Comparison of ENCODE assay signal across 22 cellular contexts in the genomic region with DNA sequence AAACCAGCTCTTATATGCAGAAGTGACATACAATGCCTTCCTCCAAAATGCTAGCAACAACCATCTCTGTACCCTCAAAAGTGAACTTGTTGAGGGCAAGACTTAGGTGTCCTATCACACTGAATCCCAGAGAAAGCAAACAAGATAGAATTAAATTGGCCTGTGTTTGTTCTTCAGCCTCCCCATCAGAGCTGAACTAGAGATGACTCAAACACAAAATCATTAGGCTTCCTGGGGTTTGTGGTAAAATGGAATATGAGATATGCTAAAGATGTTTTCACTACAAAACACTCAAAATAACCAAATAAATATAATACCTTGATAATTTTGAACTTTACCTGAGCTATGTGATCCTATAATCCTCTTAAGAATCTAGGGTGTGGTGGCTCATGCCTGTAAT. TPM values are rescaled to one million over a fixed set of nuclear protein-coding genes. Genes with fewer than 3 reads are reported as not detected.
DNase-seq lines count a peak whose midpoint lies in the region; ATAC-seq and TF ChIP-seq lines count a peak whose summit lies in the region.
"Had no signal": no experiment of that assay in that cellular context is flagged by ENCODE, and none has a peak within 500 bp of the region (broad histone marks: within the 10 kb centered on the region; RNA-seq: fewer than 3 reads in every experiment).

No MANE protein-coding gene starts in this region.

- in situ Hi-C loops in brain microvascular endothelial cell (cut with HindIII; ENCODE audit: low pct_ligation_motif_present, low sequenced_read_pairs) = no loop called here

- H3K36me3 ChIP-seq in brain microvascular endothelial cell (replicated peaks) (no peaks in the 10 kb centered on the region), osteoblast (ENCODE audit: insufficient read depth, low read length) (no peaks in the 10 kb centered on the region)
- H3K36me3 ChIP-seq: BLaER1, Peyer's patch, SJCRH30 had no signal

- H3K4me3 ChIP-seq in brain microvascular endothelial cell (ENCODE audit: low read depth, low read length) (no peak overlapping the region), osteoblast (ENCODE audit: insufficient read depth, low read length) (no peak overlapping the region)
- H3K4me3 ChIP-seq: A549, BLaER1, Peyer's patch, SJCRH30 had no signal

- H3K4me1 ChIP-seq in osteoblast (ENCODE audit: insufficient read depth, low read length) = peaks cover 24% of the 10 kb centered on the region
- H3K4me1 ChIP-seq: A549, BLaER1, Peyer's patch, SJCRH30 had no signal

- no peaks in the 10 kb centered on the region for H3K9me3 ChIP-seq in osteoblast (ENCODE audit: low read depth, low read length)
- H3K9me3 ChIP-seq: A549, BLaER1, Peyer's patch, SJCRH30 had no signal

- no peak overlapping the region for H3K27ac ChIP-seq in brain microvascular endothelial cell
- no peak overlapping the region for H3K27ac ChIP-seq in osteoblast (ENCODE audit: low read depth, low read length)
- H3K27ac ChIP-seq: A549, BLaER1, Peyer's patch, SJCRH30 had no signal

- no peaks in the 10 kb centered on the region for H3K79me2 ChIP-seq in osteoblast (ENCODE audit: insufficient read depth, low read length)

- H2AFZ ChIP-seq in osteoblast (ENCODE audit: low read length) = peak overlapping the region; percentile 43

- H4K20me1 ChIP-seq in osteoblast (ENCODE audit: insufficient read depth, low read length) = no peaks in the 10 kb centered on the region
- H4K20me1 ChIP-seq: BLaER1 had no signal

- intact Hi-C loops in sciatic nerve (cut with DNase I) = no loop called here

- DNase-seq in EL (peak; percentile 13), M059J (ENCODE audit: low read depth) (peak; percentile 3), brain microvascular endothelial cell (peak; percentile 23), osteoblast (ENCODE audit: insufficient read length, low spot score, missing footprints) (no peak), sciatic nerve (ENCODE audit: low spot score) (no peak), NCI-H2107 (lab: John Stamatoyannopoulos, UW) (no peak)
- DNase-seq in stimulated activated CD4-positive, alpha-beta T cell treated with anti-CD3 and anti-CD28 coated beads, Interleukin-4, amount 100 ng/mL, for 1 hour = no peak
- DNase-seq in activated CD4-positive, CD25-positive, alpha-beta regulatory T cell (lab: John Stamatoyannopoulos, UW) = no peak
- DNase-seq: CD4-positive, alpha-beta T cell; COR-L47; DMS79; NCI-H1092 treated with DMSO at 0.1 percent for 48 hours; NCI-H1436 treated with DMSO at 0.1 percent for 48 hours; NCI-H1930; NCI-H2227 treated with DMSO at 0.1 percent for 48 hours; NCI-H524 treated with DMSO at 0.1 percent for 48 hours; Peyer's patch; SJCRH30 had no signal

- TF ChIP-seq CTCF in brain microvascular endothelial cell (IDR thresholded peaks at IDR 0.05; ENCODE audit: low read depth, low read length, missing control alignments) (no peak), osteoblast (IDR thresholded peaks at IDR 0.05; ENCODE audit: extremely low read depth, low read depth, low read length) (no peak)

- H3K4me2 ChIP-seq in osteoblast (ENCODE audit: insufficient read depth, low read length) = no peak overlapping the region
- H3K4me2 ChIP-seq: A549, BLaER1 had no signal

- no peaks in the 10 kb centered on the region for H3K27me3 ChIP-seq in brain microvascular endothelial cell (replicated peaks)
- H3K27me3 ChIP-seq in osteoblast (ENCODE audit: insufficient read depth, low read length) = no peaks in the 10 kb centered on the region
- H3K27me3 ChIP-seq: BLaER1, Peyer's patch, SJCRH30 had no signal

- no peak for ATAC-seq in sciatic nerve
- ATAC-seq: A549 had no signal

RNA-seq across cellular contexts. Expression of gene ZNF214, which starts 31.6 kb away (rescaled TPM):
- total RNA-seq in M059J (2014; rRNA removed; shearing (Covaris generic)) = 1.4 and 6.2 TPM in 2 replicates
- total RNA-seq in osteoblast (3.6 and 4.7 TPM in 2 replicates), sciatic nerve (8.3 TPM)
- total RNA-seq: CD4-positive, alpha-beta T cell; OCI-LY7 had no signal

RNA-seq across cellular contexts. Expression of gene NLRP14, which starts 31.8 kb away (rescaled TPM):
- total RNA-seq in M059J (2014; rRNA removed; shearing (Covaris generic)) = not detected in 2 replicates
- total RNA-seq in osteoblast (under 0.01 TPM in 1 of 2 replicates, not detected in the other), sciatic nerve (0.53 TPM)
- total RNA-seq: H1, SJCRH30 had no signal

Comparison
In these comparisons a context has a peak if more than half of its experiments do, and no peak if none do; other contexts are left out.
1. DNase-seq: peak in EL (single experiment), M059J (single experiment) and brain microvascular endothelial cell (single experiment); none in osteoblast (single experiment), sciatic nerve (single experiment), NCI-H2107 (single experiment), stimulated activated CD4-positive, alpha-beta T cell treated with anti-CD3 and anti-CD28 coated beads, Interleukin-4, amount 100 ng/mL, for 1 hour (single experiment) and activated CD4-positive, CD25-positive, alpha-beta regulatory T cell (0 of 4).